14 cellular contexts compared by ENCODE assay signal in the genomic region with DNA sequence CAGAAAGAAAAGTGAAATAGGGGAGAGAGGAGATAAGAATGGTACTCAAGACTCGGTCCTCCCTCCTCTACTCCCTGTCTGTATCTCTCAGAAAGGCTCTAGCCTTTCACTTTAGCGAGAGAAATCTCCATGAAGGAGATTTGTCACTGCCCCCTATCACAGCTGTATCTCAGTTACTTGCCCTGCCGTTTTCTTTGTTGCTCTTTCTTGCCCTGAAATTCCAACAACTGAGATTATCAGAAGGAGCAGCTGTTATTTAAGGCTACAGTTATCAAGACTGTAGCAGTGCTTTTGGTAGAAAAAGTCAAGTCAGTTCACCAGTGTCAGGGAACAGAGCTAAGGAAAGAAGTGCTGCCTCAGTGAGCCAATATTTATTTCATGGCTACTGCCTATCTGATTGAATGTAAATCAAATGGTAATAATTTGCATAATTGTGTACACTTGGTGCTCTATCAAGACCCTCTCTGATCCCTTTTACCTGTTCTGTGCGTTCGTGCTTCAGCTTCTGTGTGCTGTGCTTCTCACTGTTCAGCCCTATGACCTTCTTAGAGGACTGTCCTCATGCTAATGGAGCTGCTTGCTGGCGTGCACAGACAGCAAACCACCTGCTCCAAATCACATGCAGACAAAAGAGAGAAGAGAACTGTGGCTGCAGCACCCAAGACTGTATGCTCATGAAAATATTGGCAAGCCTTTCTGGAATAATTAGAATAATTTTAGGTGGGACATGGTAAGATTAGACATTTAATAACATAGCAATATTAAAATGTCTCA.
"Had no signal": no experiment of that assay in that cellular context is flagged by ENCODE, and none has a peak within 500 bp of the region (broad histone marks: within the 10 kb centered on the region; RNA-seq: fewer than 3 reads in every experiment).

No MANE protein-coding gene starts in this region.

- H3K4me3 Mint-ChIP-seq: activated CD8-positive, alpha-beta memory T cell treated with anti-CD3 and anti-CD28 coated beads, Interleukin-2, amount 10 ng/mL, durations not matched to agents 7 days and 5 days; activated naive CD8-positive, alpha-beta T cell; activated T-cell treated with anti-CD3 and anti-CD28 coated beads, Interleukin-2, amount 50 U/mL, for 24 hours; immature natural killer cell; T-helper 2 cell treated with Interferon-gamma antibody and Interleukin-4, amounts not matched to agents 5 μg/mL and 100 μg/mL, for 36 hours had no signal

- DNase-seq: activated CD4-positive, alpha-beta T cell treated with anti-CD3 and anti-CD28 coated beads for 1 hour; activated CD4-positive, alpha-beta T cell treated with anti-CD3 and anti-CD28 coated beads, Interleukin-2, amount 50 U/mL, for 48 hours; activated CD8-positive, alpha-beta memory T cell treated with anti-CD3 and anti-CD28 coated beads, Interleukin-2, amount 10 ng/mL, durations not matched to agents 7 days and 5 days; activated effector memory CD4-positive, alpha-beta T cell treated with anti-CD3 and anti-CD28 coated beads, Interleukin-2, amount 50 U/mL, for 16 hours; activated T-cell treated with anti-CD3 and anti-CD28 coated beads, Interleukin-2, amount 50 U/mL, for 24 hours; amygdala; dorsolateral prefrontal cortex; glutamatergic neuron; immature natural killer cell; left colon; mammary epithelial cell; small intestine had no signal

- ATAC-seq: activated CD8-positive, alpha-beta memory T cell treated with anti-CD3 and anti-CD28 coated beads, Interleukin-2, amount 10 ng/mL, durations not matched to agents 7 days and 5 days had no signal

- H3K36me3 Mint-ChIP-seq: activated CD8-positive, alpha-beta memory T cell treated with anti-CD3 and anti-CD28 coated beads, Interleukin-2, amount 10 ng/mL, durations not matched to agents 7 days and 5 days; activated naive CD8-positive, alpha-beta T cell; immature natural killer cell had no signal

- H3K9me3 Mint-ChIP-seq: activated T-cell treated with anti-CD3 and anti-CD28 coated beads, Interleukin-2, amount 50 U/mL, for 24 hours; immature natural killer cell; T-helper 2 cell treated with Interferon-gamma antibody and Interleukin-4, amounts not matched to agents 5 μg/mL and 100 μg/mL, for 36 hours had no signal

- H3K4me1 Mint-ChIP-seq: activated CD8-positive, alpha-beta memory T cell treated with anti-CD3 and anti-CD28 coated beads, Interleukin-2, amount 10 ng/mL, durations not matched to agents 7 days and 5 days; immature natural killer cell had no signal

- H3K27ac Mint-ChIP-seq: activated CD8-positive, alpha-beta memory T cell treated with anti-CD3 and anti-CD28 coated beads, Interleukin-2, amount 10 ng/mL, durations not matched to agents 7 days and 5 days; activated naive CD8-positive, alpha-beta T cell; activated T-cell treated with anti-CD3 and anti-CD28 coated beads, Interleukin-2, amount 50 U/mL, for 24 hours; immature natural killer cell; T-helper 2 cell treated with Interferon-gamma antibody and Interleukin-4, amounts not matched to agents 5 μg/mL and 100 μg/mL, for 36 hours had no signal
